In genomic region chr1:17339521-17339920, GRCh38 we compare ENCODE assay signal across 38 cellular contexts. TPM values are rescaled to one million over a fixed set of nuclear protein-coding genes. Genes with fewer than 3 reads are reported as not detected.
"Had no signal": no experiment of that assay in that cellular context is flagged by ENCODE, and none has a peak within 500 bp of the region (broad histone marks: within the 10 kb centered on the region; RNA-seq: fewer than 3 reads in every experiment).

No MANE protein-coding gene starts in this region.

- ATAC-seq: activated CD4-positive, alpha-beta T cell treated with anti-CD3 and anti-CD28 coated beads for 36 hours; activated CD8-positive, alpha-beta memory T cell treated with anti-CD3 and anti-CD28 coated beads, Interleukin-2, amount 10 ng/mL, durations not matched to agents 7 days and 5 days; activated CD8-positive, alpha-beta T cell treated with anti-CD3 and anti-CD28 coated beads, Interleukin-2, amount 10 ng/mL, durations not matched to agents 7 days and 5 days; activated naive CD8-positive, alpha-beta T cell treated with anti-CD3 and anti-CD28 coated beads, Interleukin-2, amount 50 U/mL, for 24 hours; body of pancreas; gastroesophageal sphincter; heart right ventricle; T-helper 17 cell had no signal

- H3K27ac ChIP-seq: adrenal gland, body of pancreas, colonic mucosa, epithelial cell of prostate, esophagus squamous epithelium, gastroesophageal sphincter, heart right ventricle had no signal

- FAIRE-seq: endometrium, endothelial cell of umbilical vein had no signal

- H3K36me3 ChIP-seq: adrenal gland, colonic mucosa, esophagus squamous epithelium, gastroesophageal sphincter, heart right ventricle had no signal

- H3K4me1 ChIP-seq: adrenal gland, body of pancreas, colonic mucosa, esophagus squamous epithelium, gastroesophageal sphincter, heart right ventricle had no signal

- H3K4me3 ChIP-seq: adrenal gland, body of pancreas, colonic mucosa, esophagus squamous epithelium, gastroesophageal sphincter, heart right ventricle had no signal

- DNase-seq: activated CD4-positive, alpha-beta memory T cell treated with anti-CD3 and anti-CD28 coated beads for 36 hours; activated CD4-positive, alpha-beta T cell treated with anti-CD3 and anti-CD28 coated beads for 36 hours; activated CD4-positive, alpha-beta T cell treated with anti-CD3 and anti-CD28 coated beads, Interleukin-2, amount 10 ng/mL, durations not matched to agents 24 days and 14 days; activated CD4-positive, CD25-positive, alpha-beta regulatory T cell; activated CD4-positive, CD25-positive, alpha-beta regulatory T cell treated with anti-CD3 and anti-CD28 coated beads, Interleukin-2, amount 50 U/mL, for 72 hours; activated CD8-positive, alpha-beta memory T cell treated with anti-CD3 and anti-CD28 coated beads, Interleukin-2, amount 10 ng/mL, durations not matched to agents 7 days and 5 days; activated CD8-positive, alpha-beta memory T cell treated with anti-CD3 and anti-CD28 coated beads, Interleukin-2, amount 50 U/mL, for 4 hours; activated CD8-positive, alpha-beta T cell treated with anti-CD3 and anti-CD28 coated beads, Interleukin-2, amount 10 ng/mL, durations not matched to agents 7 days and 5 days; activated effector memory CD4-positive, alpha-beta T cell treated with anti-CD3 and anti-CD28 coated beads, Interleukin-2, amount 50 U/mL, for 16 hours; activated naive CD4-positive, alpha-beta T cell treated with anti-CD3 and anti-CD28 coated beads for 36 hours; activated naive CD8-positive, alpha-beta T cell treated with anti-CD3 and anti-CD28 coated beads for 36 hours; activated naive CD8-positive, alpha-beta T cell treated with anti-CD3 and anti-CD28 coated beads, Interleukin-2, amount 50 U/mL, for 24 hours; activated T-cell treated with anti-CD3 and anti-CD28 coated beads, Interleukin-2, amount 50 U/mL, for 1 hour; activated T-cell treated with anti-CD3 and anti-CD28 coated beads, Interleukin-2, amount 50 U/mL, for 48 hours; adrenal gland; amygdala; body of pancreas; caudate nucleus; colonic mucosa; effector CD8-positive, alpha-beta T cell; esophagus squamous epithelium; foreskin melanocyte; heart right ventricle; T-helper 17 cell; T1000 had no signal

- H3K9me3 ChIP-seq: adrenal gland, body of pancreas, colonic mucosa, heart right ventricle had no signal

- H3K27me3 ChIP-seq: body of pancreas, colonic mucosa had no signal

RNA-seq across cellular contexts. Expression of gene PADI4, which starts 31.5 kb away (rescaled TPM):
- total RNA-seq: activated T-helper 1 cell treated with anti-CD3 and anti-CD28 coated beads, Interleukin-12 subunit alpha, Interleukin-12 subunit beta, Interleukin-2, Interleukin-4 antibody, amounts not matched to agents 30 ng/mL and 10 ng/mL and 1 ng/mL, durations not matched to agents 14 hours and 24 hours and 36 hours; activated T-helper 2 cell treated with anti-CD3 and anti-CD28 coated beads, Interferon-gamma antibody, Interleukin-2, Interleukin-4, amounts not matched to agents 10 μg/mL and 5 μg/mL and 100 μg/mL, durations not matched to agents 14 hours and 24 hours and 36 hours; body of pancreas; colonic mucosa; dermis microvascular lymphatic vessel endothelial cell; endothelial cell of umbilical vein; esophagus squamous epithelium; fibroblast of lung; fibroblast of villous mesenchyme; glomerular endothelial cell had no signal
- polyA plus RNA-seq: aorta, endothelial cell of umbilical vein, fibroblast of lung had no signal

RNA-seq across cellular contexts. Expression of gene PADI6, which starts 32.5 kb away (rescaled TPM):
- total RNA-seq: activated CD4-positive, alpha-beta memory T cell treated with anti-CD3 and anti-CD28 coated beads for 36 hours; activated CD4-positive, alpha-beta T cell treated with anti-CD3 and anti-CD28 coated beads for 36 hours; activated CD4-positive, alpha-beta T cell treated with anti-CD3 and anti-CD28 coated beads, Interleukin-2, amount 10 ng/mL, durations not matched to agents 24 days and 14 days; activated CD8-positive, alpha-beta memory T cell treated with anti-CD3 and anti-CD28 coated beads for 36 hours; activated CD8-positive, alpha-beta memory T cell treated with anti-CD3 and anti-CD28 coated beads, Interleukin-2, amount 10 ng/mL, durations not matched to agents 7 days and 5 days; activated CD8-positive, alpha-beta T cell treated with anti-CD3 and anti-CD28 coated beads, Interleukin-2, amount 10 ng/mL, durations not matched to agents 7 days and 5 days; activated naive CD4-positive, alpha-beta T cell treated with anti-CD3 and anti-CD28 coated beads for 36 hours; activated naive CD8-positive, alpha-beta T cell treated with anti-CD3 and anti-CD28 coated beads for 36 hours; activated T-helper 1 cell treated with anti-CD3 and anti-CD28 coated beads, Interleukin-12 subunit alpha, Interleukin-12 subunit beta, Interleukin-2, Interleukin-4 antibody, amounts not matched to agents 30 ng/mL and 10 ng/mL and 1 ng/mL, durations not matched to agents 14 hours and 24 hours and 36 hours; activated T-helper 2 cell treated with anti-CD3 and anti-CD28 coated beads, Interferon-gamma antibody, Interleukin-2, Interleukin-4, amounts not matched to agents 10 μg/mL and 5 μg/mL and 100 μg/mL, durations not matched to agents 14 hours and 24 hours and 36 hours; adrenal gland; aorta; body of pancreas; colonic mucosa; dermis microvascular lymphatic vessel endothelial cell; endothelial cell of umbilical vein; esophagus squamous epithelium; fibroblast of lung; fibroblast of villous mesenchyme; gastroesophageal sphincter; glomerular endothelial cell; heart right ventricle had no signal
- polyA plus RNA-seq: adrenal gland, aorta, endothelial cell of umbilical vein, esophagus, fibroblast of lung, heart right ventricle had no signal
